27 cellular contexts compared by ENCODE assay signal in the genomic region with DNA sequence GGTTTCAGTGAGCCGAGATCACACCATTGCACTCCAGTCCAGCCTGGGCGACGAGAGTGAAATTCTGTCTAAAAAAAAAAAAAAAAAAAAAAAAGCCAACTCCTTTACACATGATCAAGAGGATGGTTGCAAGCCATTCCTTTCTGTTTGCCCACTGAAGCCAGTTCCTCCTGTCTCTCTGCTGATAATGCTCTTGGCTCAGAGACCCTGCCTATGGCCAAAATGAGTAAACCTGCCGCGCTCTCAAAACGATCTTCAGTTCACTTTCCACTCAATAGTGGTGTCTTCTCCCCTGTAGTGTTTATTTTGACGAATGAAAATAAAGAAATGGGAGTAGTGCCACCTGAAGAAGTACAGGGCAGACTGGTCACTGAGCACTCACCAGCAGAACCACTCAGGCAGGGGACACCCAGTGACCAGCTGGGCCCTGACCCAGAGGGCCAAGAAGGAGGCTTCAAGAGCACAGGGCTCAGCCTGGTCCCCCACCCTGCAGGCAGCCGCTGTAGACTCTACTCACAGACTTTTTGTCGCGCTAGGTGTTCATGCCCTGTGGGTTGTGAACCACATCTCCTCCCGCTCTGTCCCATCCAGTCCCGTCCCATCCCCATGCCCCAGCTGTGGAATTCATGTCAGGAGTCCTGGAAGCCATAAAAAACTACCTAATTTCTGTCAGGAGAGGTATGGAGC. TPM values are rescaled to one million over a fixed set of nuclear protein-coding genes. Genes with fewer than 3 reads are reported as not detected.
"Had no signal": no experiment of that assay in that cellular context is flagged by ENCODE, and none has a peak within 500 bp of the region (broad histone marks: within the 10 kb centered on the region; RNA-seq: fewer than 3 reads in every experiment).

No MANE protein-coding gene starts in this region.

- H3K4me3 ChIP-seq: heart left ventricle, sigmoid colon, stomach, tibial artery had no signal

- H3K4me1 ChIP-seq: sigmoid colon had no signal

- H3K9me3 ChIP-seq: heart left ventricle, sigmoid colon, stomach, tibial artery had no signal

- DNase-seq: activated CD4-positive, alpha-beta T cell treated with anti-CD3 and anti-CD28 coated beads for 36 hours; activated CD4-positive, alpha-beta T cell treated with anti-CD3 and anti-CD28 coated beads, Interleukin-2, amount 50 U/mL, for 48 hours; activated CD4-positive, CD25-positive, alpha-beta regulatory T cell; activated CD8-positive, alpha-beta memory T cell treated with anti-CD3 and anti-CD28 coated beads for 24 hours; activated gamma-delta T cell; activated naive CD4-positive, alpha-beta T cell treated with anti-CD3 and anti-CD28 coated beads, Interleukin-2, amount 10 ng/mL, durations not matched to agents 7 days and 5 days; activated naive CD8-positive, alpha-beta T cell treated with anti-CD3 and anti-CD28 coated beads, Interleukin-2, amount 10 ng/mL, durations not matched to agents 7 days and 5 days; brain microvascular endothelial cell; caudate nucleus; cortex of kidney; foreskin fibroblast; heart left ventricle; hypothalamus; immature natural killer cell; kidney; naive thymus-derived CD8-positive, alpha-beta T cell; retina; sigmoid colon; small intestine; stimulated activated CD4-positive, alpha-beta T cell treated with anti-CD3 and anti-CD28 coated beads, Interleukin-1b, Interleukin-23, amount 100 ng/mL, for 48 hours; stimulated activated CD4-positive, alpha-beta T cell treated with anti-CD3 and anti-CD28 coated beads, Interleukin-4, amount 100 ng/mL, for 4 hours; stimulated activated CD8-positive, alpha-beta memory T cell treated with anti-CD3 and anti-CD28 coated beads, Interleukin-4, amount 100 ng/mL, for 48 hours; stomach; T-helper 2 cell; tibial artery had no signal

- H3K27me3 ChIP-seq: heart left ventricle, sigmoid colon, stomach had no signal

- H3K36me3 ChIP-seq: brain microvascular endothelial cell, heart left ventricle, sigmoid colon, stomach, tibial artery had no signal

- ATAC-seq: activated CD4-positive, alpha-beta T cell treated with anti-CD3 and anti-CD28 coated beads for 36 hours; heart left ventricle; naive thymus-derived CD8-positive, alpha-beta T cell; stimulated activated memory B cell treated with anti-CD40 and anti-IgM and Interleukin-4, amounts not matched to agents 10 μg/mL and 1 μg/mL and 100 μg/mL, for 72 hours had no signal

- H3K27ac ChIP-seq: brain microvascular endothelial cell, heart left ventricle, sigmoid colon, stomach, tibial artery had no signal

RNA-seq across cellular contexts. Expression of a gene that starts 23.6 kb away (rescaled TPM):
- total RNA-seq: activated naive CD8-positive, alpha-beta T cell treated with anti-CD3 and anti-CD28 coated beads, Interleukin-2, amount 10 ng/mL, durations not matched to agents 7 days and 5 days; naive thymus-derived CD8-positive, alpha-beta T cell; osteocyte had no signal
- polyA plus RNA-seq: immature natural killer cell; naive thymus-derived CD8-positive, alpha-beta T cell had no signal
